In genomic region chrX:104156630-104157529, GRCh38 we compare ENCODE assay signal across 1 cellular context.
TF ChIP-seq lines count a peak whose summit lies in the region.

TSS of gene SLC25A53 (minus strand) at chrX:104157009. CDS start at chrX:104105257, 51,752 bp downstream.

TF ChIP-seq in HEK293, 187 proteins besides CTCF, POLR2A, EP300 and RAD21 (continued from another document and continues in another):
- TF ChIP-seq KLF17 (tag by site-specific recombination; IDR thresholded peaks at IDR 0.05) (peak; percentile 99), ZNF660 (tag by site-specific recombination; IDR thresholded peaks at IDR 0.05) (0 out of 2 replicates have a peak, but pooled peaks have one; percentile 29), ZNF211 (tag by site-specific recombination; IDR thresholded peaks at IDR 0.05; ENCODE audit: low read depth) (no peak), ZSCAN18 (tag by site-specific recombination; IDR thresholded peaks at IDR 0.05) (peak; percentile 61; the same call in 1 of the 2 replicates), MYNN (tag by site-specific recombination; IDR thresholded peaks at IDR 0.05; ENCODE audit: borderline replicate concordance) (0 out of 2 replicates have a peak, but pooled peaks have one; percentile 61), HOXA7 (CRISPR knock-in tag; IDR thresholded peaks at IDR 0.05; ENCODE audit: borderline replicate concordance) (no peak), OVOL3 (tag by site-specific recombination; IDR thresholded peaks at IDR 0.05) (peak; percentile 88), ZNF24 (tag by site-specific recombination; IDR thresholded peaks at IDR 0.05) (peak; percentile 92), ZNF223 (tag by site-specific recombination; IDR thresholded peaks at IDR 0.05) (no peak), TSHZ1 (tag by site-specific recombination; IDR thresholded peaks at IDR 0.05; ENCODE audit: borderline replicate concordance) (peak; percentile 71; the same call in 1 of the 2 replicates), BCL11A (tag by site-specific recombination; IDR thresholded peaks at IDR 0.05; ENCODE audit: low read depth) (no peak), ZNF561 (tag by site-specific recombination; IDR thresholded peaks at IDR 0.05; ENCODE audit: borderline replicate concordance) (no peak), ZNF549 (tag by site-specific recombination; IDR thresholded peaks at IDR 0.05) (no peak), ZSCAN5A (tag by site-specific recombination; IDR thresholded peaks at IDR 0.05) (peak; percentile 98), ZNF138 (tag by site-specific recombination; IDR thresholded peaks at IDR 0.05; ENCODE audit: borderline replicate concordance) (no peak), ZFHX2 (tag by site-specific recombination; conservative IDR thresholded peaks at IDR 0.05) (peak; percentile 84), ZNF518A (tag by site-specific recombination; conservative IDR thresholded peaks at IDR 0.05; ENCODE audit: low read depth) (peak; percentile 90), ZNF18 (tag by site-specific recombination; IDR thresholded peaks at IDR 0.05) (peak; percentile 63), ZNF626 (tag by site-specific recombination; IDR thresholded peaks at IDR 0.05) (no peak), ZNF624 (tag by site-specific recombination; IDR thresholded peaks at IDR 0.05) (peak; percentile 36; the same call in 1 of the 2 replicates), ZNF645 (tag by site-specific recombination; IDR thresholded peaks at IDR 0.05) (no peak), GLI2 (tag by site-specific recombination; IDR thresholded peaks at IDR 0.05; ENCODE audit: borderline replicate concordance, low read depth) (no peak), ZNF324 (tag by site-specific recombination; IDR thresholded peaks at IDR 0.05) (peak; percentile 99), ZNF658 (tag by site-specific recombination; IDR thresholded peaks at IDR 0.05) (no peak), ZFP3 (tag by site-specific recombination; IDR thresholded peaks at IDR 0.05; ENCODE audit: low read depth) (peak; percentile 13; the same call in 1 of the 2 replicates), ZNF202 (tag by site-specific recombination; IDR thresholded peaks at IDR 0.05; ENCODE audit: borderline replicate concordance) (no peak), ZNF629 (tag by site-specific recombination; IDR thresholded peaks at IDR 0.05) (peak; percentile 89), GLIS2 (tag by site-specific recombination; IDR thresholded peaks at IDR 0.05) (no peak), ZNF585B (tag by site-specific recombination; IDR thresholded peaks at IDR 0.05) (no peak), ZNF48 (tag by site-specific recombination; IDR thresholded peaks at IDR 0.05) (no peak), ZNF830 (tag by site-specific recombination; IDR thresholded peaks at IDR 0.05; ENCODE audit: low read depth) (no peak), ZNF768 (tag by site-specific recombination; IDR thresholded peaks at IDR 0.05) (no peak), ZNF274 (IDR thresholded peaks at IDR 0.05; ENCODE audit: low read length) (no peak), ZNF274 (tag by site-specific recombination; IDR thresholded peaks at IDR 0.05; ENCODE audit: borderline replicate concordance) (no peak), ZNF114 (tag by site-specific recombination; IDR thresholded peaks at IDR 0.05) (no peak), ZNF366 (tag by site-specific recombination; conservative IDR thresholded peaks at IDR 0.05) (no peak), ZNF19 (tag by site-specific recombination; IDR thresholded peaks at IDR 0.05; ENCODE audit: low read depth) (no peak), ZNF548 (tag by site-specific recombination; IDR thresholded peaks at IDR 0.05) (no peak), ZBTB49 (tag by site-specific recombination; IDR thresholded peaks at IDR 0.05; ENCODE audit: low read depth) (no peak), ZBTB6 (tag by site-specific recombination; IDR thresholded peaks at IDR 0.05) (no peak), ZNF404 (tag by site-specific recombination; IDR thresholded peaks at IDR 0.05) (no peak), ZNF670 (tag by site-specific recombination; IDR thresholded peaks at IDR 0.05; ENCODE audit: low read depth) (no peak), ZNF146 (tag by site-specific recombination; IDR thresholded peaks at IDR 0.05) (peak; percentile 80), KLF10 (tag by site-specific recombination; IDR thresholded peaks at IDR 0.05) (peak; percentile 70; the same call in 1 of the 2 replicates), ZNF214 (tag by site-specific recombination; IDR thresholded peaks at IDR 0.05; ENCODE audit: borderline replicate concordance) (no peak), ZNF560 (tag by site-specific recombination; IDR thresholded peaks at IDR 0.05; ENCODE audit: borderline replicate concordance) (no peak)
